Comparison of ENCODE assay signal across 8 cellular contexts in genomic region chr10:97869091-97870042, GRCh38. TPM values are rescaled to one million over a fixed set of nuclear protein-coding genes. Genes with fewer than 3 reads are reported as not detected.
DNase-seq lines count a peak whose midpoint lies in the region; ATAC-seq and TF ChIP-seq lines count a peak whose summit lies in the region.

No MANE protein-coding gene starts in this region.

- peaks cover 44% of the 10 kb centered on the region for H3K27me3 Mint-ChIP-seq in activated naive CD4-positive, alpha-beta T cell treated with anti-CD3 and anti-CD28 coated beads, Interleukin-2, amount 10 ng/mL, durations not matched to agents 7 days and 5 days

- no peaks in the 10 kb centered on the region for H3K9me3 Mint-ChIP-seq in activated naive CD4-positive, alpha-beta T cell treated with anti-CD3 and anti-CD28 coated beads, Interleukin-2, amount 10 ng/mL, durations not matched to agents 7 days and 5 days

- ATAC-seq in HG02571 (IDR thresholded peaks at IDR 0.05; ENCODE audit: unreplicated experiment) = peak; percentile 87
- ATAC-seq in SK-N-SH treated with all-trans-retinoic acid at 6 μM for 48 hours = peak; percentile 97

- H3K4me1 Mint-ChIP-seq in activated naive CD4-positive, alpha-beta T cell treated with anti-CD3 and anti-CD28 coated beads, Interleukin-2, amount 10 ng/mL, durations not matched to agents 7 days and 5 days = peaks cover 19% of the 10 kb centered on the region

- intact Hi-C loops in posterior cingulate gyrus (cut with DNase I) = loop anchor here (1.0 to 5.0 kb wide), 2 partner anchors 77 to 110 kb away; no protein-coding TSS in a partner anchor

- H3K36me3 Mint-ChIP-seq in activated naive CD4-positive, alpha-beta T cell treated with anti-CD3 and anti-CD28 coated beads, Interleukin-2, amount 10 ng/mL, durations not matched to agents 7 days and 5 days = peaks cover 7% of the 10 kb centered on the region

- no peak overlapping the region for H3K4me3 Mint-ChIP-seq in activated naive CD4-positive, alpha-beta T cell treated with anti-CD3 and anti-CD28 coated beads, Interleukin-2, amount 10 ng/mL, durations not matched to agents 7 days and 5 days

- H3K27ac Mint-ChIP-seq in activated naive CD4-positive, alpha-beta T cell treated with anti-CD3 and anti-CD28 coated beads, Interleukin-2, amount 10 ng/mL, durations not matched to agents 7 days and 5 days = peak overlapping the region; percentile 52

- CTCF ChIA-PET in activated naive CD4-positive, alpha-beta T cell treated with anti-CD3 and anti-CD28 coated beads, Interleukin-2, amount 10 ng/mL, durations not matched to agents 7 days and 5 days (lab: Charles Lee) = interaction anchor here (0.5 to 8.1 kb wide), 29 partner anchors 10 to 183 kb away, joined by 3 to 265 read pairs (median 4); partner anchors contain the start of genes AVPI1 and GOLGA7B

- peak; percentile 76 for DNase-seq in GM10266 (ENCODE audit: extremely low spot score)
- peak; percentile 61 for DNase-seq in NCI-H1092 (lab: John Stamatoyannopoulos, UW)
- peak; percentile 94 for DNase-seq in activated naive CD4-positive, alpha-beta T cell treated with anti-CD3 and anti-CD28 coated beads, Interleukin-2, amount 10 ng/mL, durations not matched to agents 7 days and 5 days
- peak; percentile 93 for DNase-seq in glomerular visceral epithelial cell (ENCODE audit: extremely low spot score)
- DNase-seq in posterior cingulate gyrus = peak; percentile 52 to 98 (median 88)
- peak; percentile 90 for DNase-seq in ureter (ENCODE audit: low spot score)

- TF ChIP-seq CTCF in GM10266 (IDR thresholded peaks at IDR 0.05; ENCODE audit: control insufficient read depth, insufficient read depth, low read depth, missing control alignments) = peak; percentile 55

TF ChIP-seq in SK-N-SH treated with all-trans-retinoic acid at 6 μM for 48 hours, 23 proteins besides CTCF, POLR2A, EP300 and RAD21:
- TF ChIP-seq POU6F1 (CRISPR knock-in tag; IDR thresholded peaks at IDR 0.05; ENCODE audit: borderline replicate concordance, low read depth) (no peak), ZNF70 (CRISPR knock-in tag; IDR thresholded peaks at IDR 0.05) (no peak), CSRNP3 (CRISPR knock-in tag; IDR thresholded peaks at IDR 0.05) (no peak), TCF4 (CRISPR knock-in tag; IDR thresholded peaks at IDR 0.05; ENCODE audit: borderline replicate concordance) (no peak), PPARA (CRISPR knock-in tag; IDR thresholded peaks at IDR 0.05; ENCODE audit: borderline replicate concordance) (no peak), SNAI2 (CRISPR knock-in tag; IDR thresholded peaks at IDR 0.05) (no peak), ZNF565 (CRISPR knock-in tag; conservative IDR thresholded peaks at IDR 0.05; ENCODE audit: low read depth) (no peak), GLIS3 (CRISPR knock-in tag; IDR thresholded peaks at IDR 0.05) (no peak), ESRRG (CRISPR knock-in tag; IDR thresholded peaks at IDR 0.05) (no peak), TOX (CRISPR knock-in tag; IDR thresholded peaks at IDR 0.05; ENCODE audit: borderline replicate concordance) (no peak), OSR1 (CRISPR knock-in tag; IDR thresholded peaks at IDR 0.05) (no peak), ZFP3 (CRISPR knock-in tag; IDR thresholded peaks at IDR 0.05) (peak; percentile 82), ZFP30 (CRISPR knock-in tag; IDR thresholded peaks at IDR 0.05) (no peak), BACH2 (CRISPR knock-in tag; IDR thresholded peaks at IDR 0.05; ENCODE audit: borderline replicate concordance) (no peak), CSDC2 (CRISPR knock-in tag; IDR thresholded peaks at IDR 0.05) (no peak), TSHZ2 (CRISPR knock-in tag; IDR thresholded peaks at IDR 0.05) (0 out of 2 replicates have a peak, but pooled peaks have one; percentile 19)

RNA-seq across cellular contexts. Expression of gene GOLGA7B, which starts 19.7 kb away (rescaled TPM):
- total RNA-seq in ureter = 0.29 TPM

Comparison
In these comparisons a context has a peak if more than half of its experiments do, and no peak if none do; other contexts are left out.
1. Peak in every context shown above with its lines: DNase-seq and ATAC-seq.